13 cellular contexts compared by ENCODE assay signal in genomic region chr3:9945358-9945757, GRCh38. TPM values are rescaled to one million over a fixed set of nuclear protein-coding genes. Genes with fewer than 3 reads are reported as not detected.
DNase-seq lines count a peak whose midpoint lies in the region; ATAC-seq and TF ChIP-seq lines count a peak whose summit lies in the region.
"Had no signal": no experiment of that assay in that cellular context is flagged by ENCODE, and none has a peak within 500 bp of the region (broad histone marks: within the 10 kb centered on the region; RNA-seq: fewer than 3 reads in every experiment).

No MANE protein-coding gene starts in this region.

- H3K4me1 Mint-ChIP-seq in T-helper 1 cell treated with Interleukin-12 subunit alpha and Interleukin-12 subunit beta and Interleukin-4 antibody, amounts not matched to agents 30 μg/mL and 1 μg/mL, for 36 hours (ENCODE audit: low read depth), result peaks cover 10% of the 10 kb centered on the region
- peaks cover 9% of the 10 kb centered on the region; the same call in 1 of the 2 replicates for H3K4me1 Mint-ChIP-seq in HFFc6 (ENCODE audit: low read depth)
- no peaks in the 10 kb centered on the region for H3K4me1 Mint-ChIP-seq in central memory CD8-positive, alpha-beta T cell
- H3K4me1 Mint-ChIP-seq in neural crest cell, result peaks cover 3% of the 10 kb centered on the region

- no peaks in the 10 kb centered on the region for H3K27me3 Mint-ChIP-seq in T-helper 1 cell treated with Interleukin-12 subunit alpha and Interleukin-12 subunit beta and Interleukin-4 antibody, amounts not matched to agents 30 μg/mL and 1 μg/mL, for 36 hours (ENCODE audit: low read depth)
- H3K27me3 Mint-ChIP-seq in HFFc6 (ENCODE audit: insufficient read depth), result peaks cover 1% of the 10 kb centered on the region; the same call in 1 of the 2 replicates
- H3K27me3 Mint-ChIP-seq in central memory CD8-positive, alpha-beta T cell, result no peaks in the 10 kb centered on the region
- H3K27me3 Mint-ChIP-seq in neural crest cell (ENCODE audit: low read depth), result peaks cover 4% of the 10 kb centered on the region

- no peak for ATAC-seq in central memory CD8-positive, alpha-beta T cell (replicated peaks; ENCODE audit: extremely low read depth, poor library complexity, severe bottlenecking)

- no peak for DNase-seq in T-helper 1 cell
- DNase-seq in HFFc6, result no peak
- no peak for DNase-seq in central memory CD8-positive, alpha-beta T cell (ENCODE audit: low spot score in 2 of 2)
- no peak for DNase-seq in neural crest cell (ENCODE audit: low read depth, low spot score)
- DNase-seq in H4 (ENCODE audit: low spot score), result no peak
- DNase-seq in GM19238 (ENCODE audit: insufficient read length, low spot score), result no peak
- no peak for DNase-seq in NCI-H2171 treated with DMSO at 0.1 percent for 48 hours (lab: John Stamatoyannopoulos, UW)
- DNase-seq: activated CD4-positive, CD25-positive, alpha-beta regulatory T cell treated with anti-CD3 and anti-CD28 coated beads, Interleukin-2, amount 50 U/mL, for 72 hours; activated gamma-delta T cell treated with Interleukin-2 at 50 U/mL for 16 hours; NCI-H1436; NCI-H748 treated with DMSO at 0.1 percent for 48 hours; SJCRH30 had no signal

- TF ChIP-seq CTCF in HFFc6 (IDR thresholded peaks at IDR 0.05) (no peak), neural crest cell (conservative IDR thresholded peaks at IDR 0.05) (no peak)

- H3K4me3 Mint-ChIP-seq in T-helper 1 cell treated with Interleukin-12 subunit alpha and Interleukin-12 subunit beta and Interleukin-4 antibody, amounts not matched to agents 30 μg/mL and 1 μg/mL, for 36 hours, result peak overlapping the region; percentile 46
- H3K4me3 Mint-ChIP-seq in HFFc6, result peak overlapping the region; percentile 36; the same call in 1 of the 2 replicates
- H3K4me3 Mint-ChIP-seq in central memory CD8-positive, alpha-beta T cell, result peak overlapping the region; percentile 36
- H3K4me3 Mint-ChIP-seq in neural crest cell, result peak overlapping the region; percentile 73

- H3K27ac Mint-ChIP-seq in T-helper 1 cell treated with Interleukin-12 subunit alpha and Interleukin-12 subunit beta and Interleukin-4 antibody, amounts not matched to agents 30 μg/mL and 1 μg/mL, for 36 hours, result peak overlapping the region; percentile 15
- H3K27ac Mint-ChIP-seq in HFFc6 (no peak overlapping the region), neural crest cell (ENCODE audit: unreplicated experiment) (no peak overlapping the region)
- H3K27ac Mint-ChIP-seq in central memory CD8-positive, alpha-beta T cell (ENCODE audit: low read depth), result no peak overlapping the region

- no peaks in the 10 kb centered on the region for H3K9me3 Mint-ChIP-seq in T-helper 1 cell treated with Interleukin-12 subunit alpha and Interleukin-12 subunit beta and Interleukin-4 antibody, amounts not matched to agents 30 μg/mL and 1 μg/mL, for 36 hours
- H3K9me3 Mint-ChIP-seq in HFFc6, result no peaks in the 10 kb centered on the region
- no peaks in the 10 kb centered on the region for H3K9me3 Mint-ChIP-seq in central memory CD8-positive, alpha-beta T cell
- H3K9me3 Mint-ChIP-seq in neural crest cell, result no peaks in the 10 kb centered on the region

- H3K36me3 Mint-ChIP-seq in T-helper 1 cell treated with Interleukin-12 subunit alpha and Interleukin-12 subunit beta and Interleukin-4 antibody, amounts not matched to agents 30 μg/mL and 1 μg/mL, for 36 hours (ENCODE audit: low read depth), result peaks cover 11% of the 10 kb centered on the region
- peaks cover 4% of the 10 kb centered on the region; the same call in 1 of the 2 replicates for H3K36me3 Mint-ChIP-seq in HFFc6 (ENCODE audit: low read depth)
- H3K36me3 Mint-ChIP-seq in central memory CD8-positive, alpha-beta T cell (ENCODE audit: insufficient read depth), result peaks cover 6% of the 10 kb centered on the region
- H3K36me3 Mint-ChIP-seq in neural crest cell (ENCODE audit: low read depth), result peaks cover 3% of the 10 kb centered on the region

RNA-seq across cellular contexts. Expression of gene PRRT3, which starts 6.8 kb away (rescaled TPM):
- 1 to 10 TPM; 4.3 to 9.2 (median 7.7) TPM for total RNA-seq in HFFc6 (2021; fragmentation: NEBNext Ultra II Directional; extraction: Animal tissue kit (Norgen Biotek cat#: 25700))
- 5.7 and 6.4 TPM in 2 replicates for total RNA-seq in neural crest cell
- 3.0 and 3.4 TPM in 2 replicates for total RNA-seq in H4 (2014; rRNA removed; shearing (Covaris generic))

RNA-seq across cellular contexts. Expression of gene CRELD1, which starts 11.7 kb away (rescaled TPM):
- total RNA-seq in HFFc6 (2021; fragmentation: NEBNext Ultra II Directional; extraction: Animal tissue kit (Norgen Biotek cat#: 25700)), result 10 to 100 TPM; 11.3 to 22.6 (median 12.4) TPM
- total RNA-seq in neural crest cell, result 16.9 and 18.3 TPM in 2 replicates
- 7.4 and 8.7 TPM in 2 replicates for total RNA-seq in H4 (2014; rRNA removed; shearing (Covaris generic))

RNA-seq across cellular contexts. Expression of gene IL17RC, which starts 28.5 kb away (rescaled TPM):
- total RNA-seq in HFFc6 (2021; fragmentation: NEBNext Ultra II Directional; extraction: Animal tissue kit (Norgen Biotek cat#: 25700)), result 10 to 100 TPM; 26.3 to 33.6 (median 29.6) TPM
- 6.0 and 7.3 TPM in 2 replicates for total RNA-seq in neural crest cell
- 23.0 and 32.4 TPM in 2 replicates for total RNA-seq in H4 (2014; rRNA removed; shearing (Covaris generic))

RNA-seq across cellular contexts. Expression of gene EMC3, which starts 41.3 kb away (rescaled TPM):
- total RNA-seq in HFFc6 (2021; fragmentation: NEBNext Ultra II Directional; extraction: Animal tissue kit (Norgen Biotek cat#: 25700)), result 100 to 1,000 TPM in 2 of 6 experiments, 10 to 100 TPM in 4; 82.3 to 119 (median 96.5) TPM
- 39.8 and 42.6 TPM in 2 replicates for total RNA-seq in neural crest cell
- total RNA-seq in H4 (2014; rRNA removed; shearing (Covaris generic)), result 87.1 and 117 TPM in 2 replicates

RNA-seq across cellular contexts. Expression of gene IL17RE, which starts 42.7 kb away (rescaled TPM):
- total RNA-seq in HFFc6 (2021; fragmentation: NEBNext Ultra II Directional; extraction: Animal tissue kit (Norgen Biotek cat#: 25700)), result under 1 TPM; 0.51 to 0.80 (median 0.65) TPM
- 1.4 and 1.7 TPM in 2 replicates for total RNA-seq in neural crest cell
- total RNA-seq in H4 (2014; rRNA removed; shearing (Covaris generic)), result not detected in 2 replicates
